30 cellular contexts compared by ENCODE assay signal in the genomic region with DNA sequence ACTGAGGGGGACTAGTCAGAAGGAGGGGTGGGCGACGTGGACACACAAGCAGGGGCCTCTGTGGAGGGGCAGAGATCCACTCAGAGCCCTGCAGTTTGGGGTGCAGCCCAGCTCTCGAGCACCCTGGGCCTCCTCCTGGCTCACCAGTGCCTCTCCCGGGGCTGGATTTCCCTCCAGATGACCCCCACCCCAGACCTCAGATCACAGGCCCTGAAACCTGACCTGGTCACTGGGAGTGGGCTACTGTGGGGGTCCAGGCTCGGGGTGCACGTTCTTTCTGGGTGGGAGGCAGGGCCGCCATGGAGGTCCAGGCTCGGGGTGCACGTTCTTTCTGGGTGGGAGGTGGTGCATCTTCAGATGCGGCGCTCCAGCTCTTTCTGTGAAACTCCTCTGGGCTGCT. TPM values are rescaled to one million over a fixed set of nuclear protein-coding genes. Genes with fewer than 3 reads are reported as not detected.
"Had no signal": no experiment of that assay in that cellular context is flagged by ENCODE, and none has a peak within 500 bp of the region (broad histone marks: within the 10 kb centered on the region; RNA-seq: fewer than 3 reads in every experiment).

No MANE protein-coding gene starts in this region.

- H3K4me1 Mint-ChIP-seq: activated CD4-positive, alpha-beta T cell treated with anti-CD3 and anti-CD28 coated beads, Interleukin-2, amount 10 ng/mL, durations not matched to agents 7 days and 5 days; activated naive CD4-positive, alpha-beta T cell treated with anti-CD3 and anti-CD28 coated beads, Interleukin-2, amount 50 U/mL, for 24 hours had no signal

- H3K27me3 ChIP-seq: body of pancreas had no signal

- H3K27ac Mint-ChIP-seq: activated CD4-positive, alpha-beta memory T cell treated with anti-CD3 and anti-CD28 coated beads, Interleukin-2, amount 10 ng/mL, durations not matched to agents 7 days and 5 days; activated CD4-positive, alpha-beta T cell treated with anti-CD3 and anti-CD28 coated beads, Interleukin-2, amount 10 ng/mL, durations not matched to agents 7 days and 5 days; activated naive CD4-positive, alpha-beta T cell treated with anti-CD3 and anti-CD28 coated beads for 36 hours; activated naive CD4-positive, alpha-beta T cell treated with anti-CD3 and anti-CD28 coated beads, Interleukin-2, amount 50 U/mL, for 24 hours; activated naive CD8-positive, alpha-beta T cell treated with anti-CD3 and anti-CD28 coated beads for 36 hours; activated naive CD8-positive, alpha-beta T cell treated with anti-CD3 and anti-CD28 coated beads, Interleukin-2, amount 50 U/mL, for 24 hours; activated T-cell treated with anti-CD3 and anti-CD28 coated beads, Interleukin-2, amount 50 U/mL, for 24 hours; activated T-cell treated with anti-CD3 and anti-CD28 coated beads, Interleukin-2, amount 50 U/mL, for 72 hours; effector memory CD8-positive, alpha-beta T cell had no signal

- H3K4me3 ChIP-seq: adrenal gland, body of pancreas, esophagus muscularis mucosa, gastrocnemius medialis had no signal

- H3K36me3 Mint-ChIP-seq: activated naive CD4-positive, alpha-beta T cell treated with anti-CD3 and anti-CD28 coated beads, Interleukin-2, amount 50 U/mL, for 24 hours; activated naive CD8-positive, alpha-beta T cell treated with anti-CD3 and anti-CD28 coated beads for 36 hours had no signal

- H3K9me3 ChIP-seq: adrenal gland, body of pancreas, esophagus muscularis mucosa, gastrocnemius medialis had no signal

- H3K27ac ChIP-seq: adrenal gland, body of pancreas, esophagus muscularis mucosa, foreskin keratinocyte, gastrocnemius medialis had no signal

- H3K36me3 ChIP-seq: adrenal gland, esophagus muscularis mucosa, gastrocnemius medialis had no signal

- ATAC-seq: activated naive CD8-positive, alpha-beta T cell treated with anti-CD3 and anti-CD28 coated beads, Interleukin-2, amount 50 U/mL, for 24 hours; activated T-cell treated with anti-CD3 and anti-CD28 coated beads, Interleukin-2, amount 50 U/mL, for 72 hours; body of pancreas; effector memory CD8-positive, alpha-beta T cell; foreskin keratinocyte; gastrocnemius medialis had no signal

- H3K4me3 Mint-ChIP-seq: activated CD4-positive, alpha-beta memory T cell treated with anti-CD3 and anti-CD28 coated beads, Interleukin-2, amount 10 ng/mL, durations not matched to agents 7 days and 5 days; activated CD4-positive, alpha-beta T cell treated with anti-CD3 and anti-CD28 coated beads, Interleukin-2, amount 10 ng/mL, durations not matched to agents 7 days and 5 days; activated naive CD4-positive, alpha-beta T cell treated with anti-CD3 and anti-CD28 coated beads for 36 hours; activated naive CD4-positive, alpha-beta T cell treated with anti-CD3 and anti-CD28 coated beads, Interleukin-2, amount 50 U/mL, for 24 hours; activated naive CD8-positive, alpha-beta T cell treated with anti-CD3 and anti-CD28 coated beads for 36 hours; activated naive CD8-positive, alpha-beta T cell treated with anti-CD3 and anti-CD28 coated beads, Interleukin-2, amount 50 U/mL, for 24 hours; activated T-cell treated with anti-CD3 and anti-CD28 coated beads, Interleukin-2, amount 50 U/mL, for 24 hours; activated T-cell treated with anti-CD3 and anti-CD28 coated beads, Interleukin-2, amount 50 U/mL, for 72 hours; effector memory CD8-positive, alpha-beta T cell had no signal

- H3K4me1 ChIP-seq: adrenal gland, body of pancreas, foreskin keratinocyte, gastrocnemius medialis had no signal

- DNase-seq: activated CD4-positive, alpha-beta memory T cell treated with anti-CD3 and anti-CD28 coated beads, Interleukin-2, amount 10 ng/mL, durations not matched to agents 7 days and 5 days; activated CD4-positive, alpha-beta T cell treated with anti-CD3 and anti-CD28 coated beads for 1 hour; activated CD4-positive, alpha-beta T cell treated with anti-CD3 and anti-CD28 coated beads for 4 hours; activated CD4-positive, alpha-beta T cell treated with anti-CD3 and anti-CD28 coated beads, Interleukin-2, amount 10 ng/mL, durations not matched to agents 7 days and 5 days; activated CD4-positive, alpha-beta T cell treated with anti-CD3 and anti-CD28 coated beads, Interleukin-2, amount 50 U/mL, for 4 hours; activated CD4-positive, CD25-positive, alpha-beta regulatory T cell; activated CD8-positive, alpha-beta memory T cell treated with anti-CD3 and anti-CD28 coated beads, Interleukin-2, amount 50 U/mL, for 48 hours; activated naive CD4-positive, alpha-beta T cell treated with anti-CD3 and anti-CD28 coated beads for 36 hours; activated naive CD8-positive, alpha-beta T cell treated with anti-CD3 and anti-CD28 coated beads for 36 hours; activated naive CD8-positive, alpha-beta T cell treated with anti-CD3 and anti-CD28 coated beads, Interleukin-2, amount 50 U/mL, for 24 hours; activated T-cell treated with anti-CD3 and anti-CD28 coated beads for 4 hours; activated T-cell treated with anti-CD3 and anti-CD28 coated beads, Interleukin-2, amount 50 U/mL, for 72 hours; adrenal gland; amygdala; aorta; body of pancreas; caudate nucleus; cortex of kidney; dermis blood vessel endothelial cell; effector CD4-positive, alpha-beta T cell; effector memory CD8-positive, alpha-beta T cell; erythroblast; foreskin keratinocyte; gastrocnemius medialis; glutamatergic neuron; T-helper 2 cell had no signal

- H3K9me3 Mint-ChIP-seq: activated CD4-positive, alpha-beta memory T cell treated with anti-CD3 and anti-CD28 coated beads, Interleukin-2, amount 10 ng/mL, durations not matched to agents 7 days and 5 days; activated CD4-positive, alpha-beta T cell treated with anti-CD3 and anti-CD28 coated beads, Interleukin-2, amount 10 ng/mL, durations not matched to agents 7 days and 5 days; activated naive CD4-positive, alpha-beta T cell treated with anti-CD3 and anti-CD28 coated beads for 36 hours; activated naive CD4-positive, alpha-beta T cell treated with anti-CD3 and anti-CD28 coated beads, Interleukin-2, amount 50 U/mL, for 24 hours; activated naive CD8-positive, alpha-beta T cell treated with anti-CD3 and anti-CD28 coated beads for 36 hours; activated naive CD8-positive, alpha-beta T cell treated with anti-CD3 and anti-CD28 coated beads, Interleukin-2, amount 50 U/mL, for 24 hours; activated T-cell treated with anti-CD3 and anti-CD28 coated beads, Interleukin-2, amount 50 U/mL, for 24 hours; activated T-cell treated with anti-CD3 and anti-CD28 coated beads, Interleukin-2, amount 50 U/mL, for 72 hours; effector memory CD8-positive, alpha-beta T cell had no signal

RNA-seq across cellular contexts. Expression of gene LHX4, which starts 10.3 kb away (rescaled TPM):
- total RNA-seq: activated CD4-positive, alpha-beta memory T cell treated with anti-CD3 and anti-CD28 coated beads, Interleukin-2, amount 10 ng/mL, durations not matched to agents 7 days and 5 days; activated CD4-positive, alpha-beta T cell treated with anti-CD3 and anti-CD28 coated beads, Interleukin-2, amount 10 ng/mL, durations not matched to agents 7 days and 5 days; activated naive CD4-positive, alpha-beta T cell treated with anti-CD3 and anti-CD28 coated beads for 36 hours; activated naive CD8-positive, alpha-beta T cell treated with anti-CD3 and anti-CD28 coated beads for 36 hours; activated T-cell treated with anti-CD3 and anti-CD28 coated beads, Interleukin-2, amount 50 U/mL, for 72 hours; adrenal gland; aorta; body of pancreas; dermis blood vessel endothelial cell; esophagus muscularis mucosa; foreskin keratinocyte; gastrocnemius medialis; T-helper 1 cell treated with Interleukin-12 subunit alpha and Interleukin-12 subunit beta and Interleukin-4 antibody, amounts not matched to agents 30 ng/mL and 1 ng/mL, for 36 hours had no signal
- polyA plus RNA-seq: adrenal gland, foreskin keratinocyte had no signal
